ENCODE assay signal across 18 cellular contexts in the genomic region with DNA sequence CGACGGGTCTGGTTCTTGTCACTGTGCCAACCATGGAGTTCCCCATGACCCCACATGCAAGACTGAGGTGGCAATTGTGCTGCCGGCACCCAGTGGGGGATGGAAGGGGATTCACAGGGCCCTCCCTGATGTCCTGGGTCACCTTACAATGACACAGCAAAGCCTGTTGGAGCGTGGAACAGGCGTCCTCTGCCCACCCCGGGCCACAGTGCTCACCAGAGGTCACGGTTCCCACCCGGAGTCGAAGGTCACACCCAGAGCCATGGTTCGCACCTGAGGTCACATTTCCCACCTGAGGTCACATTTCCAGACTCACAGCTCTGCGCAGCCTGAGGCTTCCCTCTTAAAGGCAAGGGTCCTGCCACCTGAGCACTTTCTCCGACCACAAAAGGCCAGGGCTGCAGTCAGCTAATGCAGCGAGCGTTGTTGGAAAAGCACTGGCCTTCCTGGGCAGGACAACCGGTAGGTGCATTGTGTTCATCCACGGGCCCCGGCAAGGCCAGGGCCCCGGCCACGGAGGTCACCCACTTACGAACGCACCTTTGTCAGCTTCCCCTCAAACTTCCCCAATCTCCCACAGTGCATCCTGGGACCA. TPM values are rescaled to one million over a fixed set of nuclear protein-coding genes. Genes with fewer than 3 reads are reported as not detected.
A peak's percentile ranks its signal among the peaks of the same experiment; 100 is the strongest.
DNase-seq lines count a peak whose midpoint lies in the region; ATAC-seq and TF ChIP-seq lines count a peak whose summit lies in the region.
"Had no signal": no experiment of that assay in that cellular context is flagged by ENCODE, and none has a peak within 500 bp of the region (broad histone marks: within the 10 kb centered on the region; RNA-seq: fewer than 3 reads in every experiment).

No MANE protein-coding gene starts in this region.

- H3K36me3 Mint-ChIP-seq in GM23338 (ENCODE audit: low read depth) = peaks cover 56% of the 10 kb centered on the region
- H3K36me3 Mint-ChIP-seq in activated CD4-positive, alpha-beta memory T cell treated with anti-CD3 and anti-CD28 coated beads for 36 hours = no peaks in the 10 kb centered on the region

- no peaks in the 10 kb centered on the region for H3K9me3 Mint-ChIP-seq in GM23338
- H3K9me3 Mint-ChIP-seq in activated CD4-positive, alpha-beta memory T cell treated with anti-CD3 and anti-CD28 coated beads for 36 hours = no peaks in the 10 kb centered on the region
- H3K9me3 Mint-ChIP-seq: CD4-positive, alpha-beta T cell had no signal

- H3K4me3 Mint-ChIP-seq in GM23338 = no peak overlapping the region
- no peak overlapping the region for H3K4me3 Mint-ChIP-seq in activated CD4-positive, alpha-beta memory T cell treated with anti-CD3 and anti-CD28 coated beads for 36 hours
- H3K4me3 Mint-ChIP-seq: CD4-positive, alpha-beta T cell had no signal

- peaks cover 83% of the 10 kb centered on the region for H3K79me2 ChIP-seq in GM23338 (replicated peaks; ENCODE audit: insufficient read depth)

- intact Hi-C loops in left ventricle myocardium superior (cut with micrococcal nuclease) = no loop called here
- intact Hi-C loops in ovary (cut with DNase I) = no loop called here
- intact Hi-C loops in activated CD4-positive, alpha-beta memory T cell treated with anti-CD3 and anti-CD28 coated beads for 36 hours (cut with micrococcal nuclease) = no loop called here

- H3K27ac ChIP-seq in GM23338 (ENCODE audit: low read depth) (no peak overlapping the region), ovary (no peak overlapping the region)
- H3K27ac ChIP-seq: A549 had no signal

- H3K4me1 Mint-ChIP-seq in GM23338 = peaks cover 39% of the 10 kb centered on the region
- H3K4me1 Mint-ChIP-seq in activated CD4-positive, alpha-beta memory T cell treated with anti-CD3 and anti-CD28 coated beads for 36 hours (ENCODE audit: low read depth) = no peaks in the 10 kb centered on the region

- H3K9me2 ChIP-seq in GM23338 (ENCODE audit: insufficient read depth) = no peaks in the 10 kb centered on the region

- no peak for ATAC-seq in GM23338
- ATAC-seq in left ventricle myocardium superior = no peak
- ATAC-seq in GM21737 (IDR thresholded peaks at IDR 0.05; ENCODE audit: unreplicated experiment) = no peak
- ATAC-seq: A549 had no signal

- H3K4me3 ChIP-seq in GM23338 (no peak overlapping the region), ovary (no peak overlapping the region)
- H3K4me3 ChIP-seq: A549, MG63 had no signal

- no peaks in the 10 kb centered on the region for H3K27me3 ChIP-seq in GM23338 (ENCODE audit: insufficient read depth)
- no peaks in the 10 kb centered on the region for H3K27me3 ChIP-seq in ovary

- peak overlapping the region; percentile 81 for H3K27ac Mint-ChIP-seq in GM23338
- no peak overlapping the region for H3K27ac Mint-ChIP-seq in activated CD4-positive, alpha-beta memory T cell treated with anti-CD3 and anti-CD28 coated beads for 36 hours
- H3K27ac Mint-ChIP-seq: CD4-positive, alpha-beta T cell had no signal

- 90 to 94% (median 92%) methylated on average over 21 of the region's 21 CpGs for WGBS in ovary, 3 donors

- no peak for TF ChIP-seq POLR2A in ovary (IDR thresholded peaks at IDR 0.05)

- H3K4me2 ChIP-seq in GM23338 = no peak overlapping the region
- H3K4me2 ChIP-seq: A549 had no signal

- TF ChIP-seq EP300 in ovary (IDR thresholded peaks at IDR 0.05) = no peak

- peaks cover 10% of the 10 kb centered on the region for H3K27me3 Mint-ChIP-seq in GM23338 (ENCODE audit: insufficient read depth, low read depth, poor library complexity)
- H3K27me3 Mint-ChIP-seq in activated CD4-positive, alpha-beta memory T cell treated with anti-CD3 and anti-CD28 coated beads for 36 hours = peaks cover 22% of the 10 kb centered on the region

- CTCF ChIA-PET in activated CD4-positive, alpha-beta memory T cell treated with anti-CD3 and anti-CD28 coated beads for 36 hours (lab: Charles Lee) = no interaction called here

- H4K20me1 ChIP-seq in GM23338 (replicated peaks; ENCODE audit: insufficient read depth) = peaks cover 56% of the 10 kb centered on the region

- no peaks in the 10 kb centered on the region for H3K4me1 ChIP-seq in GM23338 (ENCODE audit: insufficient read depth)
- peaks cover 8% of the 10 kb centered on the region for H3K4me1 ChIP-seq in ovary (ENCODE audit: insufficient read depth)
- H3K4me1 ChIP-seq: A549 had no signal

- TF ChIP-seq CTCF in GM23338 (conservative IDR thresholded peaks at IDR 0.05; ENCODE audit: low read depth in 2 of 2) = no peak
- no peak for TF ChIP-seq CTCF in ovary (IDR thresholded peaks at IDR 0.05)
- TF ChIP-seq CTCF in GM10266 (IDR thresholded peaks at IDR 0.05; ENCODE audit: control insufficient read depth, insufficient read depth, low read depth, missing control alignments) = no peak

- POLR2A ChIA-PET in activated CD4-positive, alpha-beta memory T cell treated with anti-CD3 and anti-CD28 coated beads for 36 hours (lab: Charles Lee) = no interaction called here

- H3K9me3 ChIP-seq in ovary = no peaks in the 10 kb centered on the region

- no peak overlapping the region for H2AFZ ChIP-seq in GM23338

- 0 out of 2 replicates have a peak, but pooled peaks cover 3% of the 10 kb centered on the region for H3F3A ChIP-seq in GM23338 (replicated peaks; ENCODE audit: low read depth)

- DNase-seq in activated naive CD4-positive, alpha-beta T cell treated with anti-CD3 and anti-CD28 coated beads, Interleukin-2, amount 50 U/mL, for 16 hours = peak; percentile 5
- DNase-seq in activated naive CD4-positive, alpha-beta T cell (lab: John Stamatoyannopoulos, UW) = no peak
- DNase-seq in GM23338 (ENCODE audit: low spot score) = no peak
- DNase-seq in left ventricle myocardium superior = peak; percentile 19
- DNase-seq in ovary = peak in 3 of 5 donors; percentile 11 to 31 (median 16)
- DNase-seq in activated CD4-positive, alpha-beta memory T cell treated with anti-CD3 and anti-CD28 coated beads for 36 hours = no peak
- DNase-seq in GM10266 (ENCODE audit: extremely low spot score) = no peak
- DNase-seq: Calu3, GOT3, KG1, MG63, NCI-H1092 treated with DMSO at 0.1 percent for 48 hours, NCI-H1694, NCI-H446, SIG-M5 had no signal

- peaks cover 9% of the 10 kb centered on the region; the same call in 1 of the 2 replicates for H3K36me3 ChIP-seq in GM23338 (ENCODE audit: insufficient read depth)
- no peaks in the 10 kb centered on the region for H3K36me3 ChIP-seq in ovary
- H3K36me3 ChIP-seq: MG63 had no signal

TF ChIP-seq in GM23338, 12 proteins besides CTCF, POLR2A, EP300 and RAD21:
- no peak for TF ChIP-seq CREB1 (CRISPR knock-in tag; IDR thresholded peaks at IDR 0.05; ENCODE audit: low read depth)
- TF ChIP-seq JUNB (IDR thresholded peaks at IDR 0.05; ENCODE audit: unreplicated experiment) = no peak
- no peak for TF ChIP-seq REST (IDR thresholded peaks at IDR 0.05; ENCODE audit: unreplicated experiment)

RNA-seq across cellular contexts. Expression of gene KIF1A, which starts 24.0 kb away (rescaled TPM):
- 183 and 214 TPM in 2 replicates for total RNA-seq in GM23338 (2014; rRNA removed; shearing (Covaris generic))
- polyA plus RNA-seq in GM23338 (2016; fragmentation: Nextera tagmentation; extraction: Ambion mirVana) (158 and 169 TPM in 2 replicates), ovary (under 1 TPM; 0.85 to 0.93 TPM)
- total RNA-seq in left ventricle myocardium superior (1.6 TPM), ovary (1 to 10 TPM in 6 of 7 donors, under 1 TPM in 1; 0.48 to 4.4 (median 1.7) TPM)
- 1 to 10 TPM; 3.3 to 3.8 TPM for total RNA-seq in activated CD4-positive, alpha-beta memory T cell treated with anti-CD3 and anti-CD28 coated beads for 36 hours
- total RNA-seq: CD4-positive, alpha-beta T cell had no signal

Comparison
In these comparisons a context has a peak if more than half of its experiments do, and no peak if none do; other contexts are left out.
1. DNase-seq: peak in activated naive CD4-positive, alpha-beta T cell treated with anti-CD3 and anti-CD28 coated beads, Interleukin-2, amount 50 U/mL, for 16 hours (single experiment), left ventricle myocardium superior (single experiment) and ovary (3 of 5); none in activated naive CD4-positive, alpha-beta T cell (0 of 4), GM23338 (single experiment), activated CD4-positive, alpha-beta memory T cell treated with anti-CD3 and anti-CD28 coated beads for 36 hours (single experiment) and GM10266 (single experiment).
2. RNA of gene KIF1A, which starts 24.0 kb away (total RNA-seq): 183 to 214 TPM in GM23338; 3.3 to 3.8 TPM in activated CD4-positive, alpha-beta memory T cell treated with anti-CD3 and anti-CD28 coated beads for 36 hours, 0.48 to 4.4 TPM in ovary and 1.6 TPM in left ventricle myocardium superior (single experiment); every median in the first group is over 10 times any median in the second.